In genomic region chr19:52993342-52994178, GRCh38 we compare ENCODE assay signal across 1 cellular context.
TF ChIP-seq lines count a peak whose summit lies in the region.

No MANE protein-coding gene starts in this region.

TF ChIP-seq in H1, 55 proteins besides CTCF, POLR2A, EP300 and RAD21 (continued from another document):
- TF ChIP-seq CTBP2 (IDR thresholded peaks at IDR 0.05; ENCODE audit: borderline replicate concordance, insufficient read depth, insufficient read length, low read length) = no peak
- peak; percentile 65 for TF ChIP-seq KDM4A (IDR thresholded peaks at IDR 0.05; ENCODE audit: low read depth, low read length, severe bottlenecking)
- TF ChIP-seq RBBP5 (IDR thresholded peaks at IDR 0.05; ENCODE audit: borderline replicate concordance, low read depth, low read length) = 0 out of 2 replicates have a peak, but pooled peaks have one; percentile 29
- TF ChIP-seq CEBPB (IDR thresholded peaks at IDR 0.05; ENCODE audit: low read depth, low read length) = no peak
- no peak for TF ChIP-seq ZNF274 (IDR thresholded peaks at IDR 0.05; ENCODE audit: borderline replicate concordance, extremely low read depth, low read length)
